Comparison of ENCODE assay signal across 6 cellular contexts in genomic region chr4:119851649-119852048, GRCh38.
"Had no signal": no experiment of that assay in that cellular context is flagged by ENCODE, and none has a peak within 500 bp of the region (broad histone marks: within the 10 kb centered on the region; RNA-seq: fewer than 3 reads in every experiment).

No MANE protein-coding gene starts in this region.

- H3K4me3 ChIP-seq: K562 had no signal

- ATAC-seq: HepG2, K562 had no signal

- DNase-seq: IMR-90, KBM-7, KG1 had no signal

- H3K27ac ChIP-seq: HL-60 had no signal
